In genomic region chr9:38299856-38300255, GRCh38 we compare ENCODE assay signal across 26 cellular contexts.
"Had no signal": no experiment of that assay in that cellular context is flagged by ENCODE, and none has a peak within 500 bp of the region (broad histone marks: within the 10 kb centered on the region; RNA-seq: fewer than 3 reads in every experiment).

No MANE protein-coding gene starts in this region.

- ATAC-seq: stimulated activated effector memory CD8-positive, alpha-beta T cell treated with anti-CD3 and anti-CD28 coated beads, Interleukin-12 subunit alpha, Interleukin-12 subunit beta, amount 100 ng/mL, for 72 hours; stimulated activated memory B cell treated with anti-CD40 and anti-IgM and Interleukin-4, amounts not matched to agents 10 μg/mL and 1 μg/mL and 100 μg/mL, for 72 hours; stimulated activated naive B cell treated with anti-CD40 and anti-IgM and Interleukin-4, amounts not matched to agents 10 μg/mL and 1 μg/mL and 100 μg/mL, for 72 hours; stimulated activated naive CD8-positive, alpha-beta T cell treated with anti-CD3 and anti-CD28 coated beads, Interleukin-15, amount 100 ng/mL, for 72 hours; stimulated activated naive CD8-positive, alpha-beta T cell treated with anti-CD3 and anti-CD28 coated beads, Interleukin-15, Interleukin-2, amounts not matched to agents 100 U/mL and 50 U/mL, for 24 hours; upper lobe of right lung had no signal

- H3K27me3 ChIP-seq: stomach, suprapubic skin, testis, thyroid gland, tibial artery, tibial nerve, transverse colon, upper lobe of left lung, upper lobe of right lung, uterus, vagina had no signal

- H3K36me3 ChIP-seq: stomach, suprapubic skin, thoracic aorta, thyroid gland, tibial artery, tibial nerve, transverse colon, upper lobe of left lung, upper lobe of right lung, uterus, vagina had no signal

- H3K4me1 ChIP-seq: stomach, suprapubic skin, testis, thyroid gland, tibial nerve, transverse colon, upper lobe of left lung, upper lobe of right lung, uterus, vagina had no signal

- H3K27ac ChIP-seq: stomach, suprapubic skin, testis, thoracic aorta, thyroid gland, tibial artery, tibial nerve, transverse colon, upper lobe of left lung, upper lobe of right lung, uterus, vagina had no signal

- H3K9me3 ChIP-seq: stomach, suprapubic skin, testis, thoracic aorta, thyroid gland, tibial artery, tibial nerve, transverse colon, upper lobe of left lung, upper lobe of right lung, uterus, vagina had no signal

- DNase-seq: stimulated activated CD4-positive, alpha-beta T cell treated with anti-CD3 and anti-CD28 coated beads, Interleukin-2, amount 100 ng/mL, for 48 hours; stimulated activated CD4-positive, alpha-beta T cell treated with anti-CD3 and anti-CD28 coated beads, Interleukin-4, amount 100 ng/mL, for 1 hour; stimulated activated CD4-positive, alpha-beta T cell treated with anti-CD3 and anti-CD28 coated beads, Interleukin-4, amount 100 ng/mL, for 24 hours; stimulated activated CD4-positive, alpha-beta T cell treated with anti-CD3 and anti-CD28 coated beads, Interleukin-4, amount 100 ng/mL, for 4 hours; stimulated activated CD8-positive, alpha-beta memory T cell treated with anti-CD3 and anti-CD28 coated beads, Interleukin-4, amount 100 ng/mL, for 48 hours; stimulated activated naive B cell treated with anti-CD40 and anti-IgM and Interleukin-4, amounts not matched to agents 10 μg/mL and 1 μg/mL and 100 μg/mL, for 72 hours; stimulated activated naive CD4-positive, alpha-beta T cell; stimulated activated naive CD4-positive, alpha-beta T cell treated with Interleukin-2 at 50 U/mL for 16 hours; stimulated activated naive CD8-positive, alpha-beta T cell treated with anti-CD3 and anti-CD28 coated beads, Interleukin-15, amount 100 ng/mL, for 72 hours; stimulated activated naive CD8-positive, alpha-beta T cell treated with anti-CD3 and anti-CD28 coated beads, Interleukin-15, Interleukin-2, amounts not matched to agents 100 U/mL and 50 U/mL, for 24 hours; stomach; substantia nigra; testis; thyroid gland; tibial artery; transverse colon; trophoblast cell; upper lobe of left lung; upper lobe of right lung; uterus had no signal

- H3K4me3 ChIP-seq: stomach, suprapubic skin, testis, thoracic aorta, thyroid gland, tibial artery, tibial nerve, transverse colon, upper lobe of left lung, upper lobe of right lung, uterus, vagina had no signal
